9 cellular contexts compared by ENCODE assay signal in the genomic region with DNA sequence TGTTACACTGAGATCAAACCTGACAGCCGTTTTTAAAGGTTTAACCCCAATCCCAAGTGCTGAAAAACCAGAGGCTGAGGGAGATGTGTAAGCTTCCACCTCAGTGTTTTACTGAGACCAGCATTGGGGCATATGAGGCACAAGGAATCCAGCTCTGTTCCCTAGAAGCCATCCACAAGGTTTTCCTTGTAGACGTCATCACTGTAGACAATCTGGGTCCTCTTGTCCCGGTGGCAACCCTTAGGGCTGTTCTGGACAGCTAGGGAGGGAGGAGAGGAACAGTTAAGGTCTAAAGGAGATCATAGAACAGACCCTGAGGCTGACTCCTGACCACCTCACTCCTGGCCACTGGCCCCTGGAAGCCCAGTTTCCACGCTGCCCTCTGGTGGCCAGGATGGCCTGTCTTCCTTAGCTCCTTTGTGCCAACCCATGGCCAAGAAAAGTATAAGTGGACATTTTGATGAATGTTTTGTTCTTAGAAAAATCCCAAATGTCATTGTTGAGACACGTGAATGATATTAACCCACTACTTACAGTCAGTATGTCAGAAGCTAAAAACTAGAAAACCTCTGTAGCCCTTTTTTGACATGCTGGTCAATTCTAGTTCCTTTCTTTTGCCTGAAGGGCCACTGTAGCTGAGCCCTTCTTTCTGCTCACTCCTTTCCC. TPM values are rescaled to one million over a fixed set of nuclear protein-coding genes. Genes with fewer than 3 reads are reported as not detected.
DNase-seq lines count a peak whose midpoint lies in the region; ATAC-seq and TF ChIP-seq lines count a peak whose summit lies in the region.
"Had no signal": no experiment of that assay in that cellular context is flagged by ENCODE, and none has a peak within 500 bp of the region (broad histone marks: within the 10 kb centered on the region; RNA-seq: fewer than 3 reads in every experiment).

No MANE protein-coding gene starts in this region.

- H3K36me3 Mint-ChIP-seq in nephron progenitor cell (ENCODE audit: low read depth), result peaks cover 44% of the 10 kb centered on the region

- H3K27me3 ChIP-seq in fibroblast of lung (ENCODE audit: control insufficient read depth, insufficient read depth, low read length), result no peaks in the 10 kb centered on the region
- H3K27me3 ChIP-seq: BLaER1 had no signal

- H3K4me1 ChIP-seq in fibroblast of lung (ENCODE audit: control insufficient read depth, extremely low read depth, insufficient read depth, low read length), result peaks cover 2% of the 10 kb centered on the region

- no peak overlapping the region for H3K9ac ChIP-seq in fibroblast of lung (ENCODE audit: insufficient read depth, low read length)
- H3K9ac ChIP-seq: BLaER1 had no signal

- no peaks in the 10 kb centered on the region for H3K9me3 Mint-ChIP-seq in nephron progenitor cell

- no peak overlapping the region for H3K27ac ChIP-seq in fibroblast of lung (ENCODE audit: insufficient read depth, low read length)
- H3K27ac ChIP-seq: BLaER1 had no signal

- no peak overlapping the region for H2AFZ ChIP-seq in fibroblast of lung (ENCODE audit: low read length)

- no peak overlapping the region for H3K4me3 ChIP-seq in fibroblast of lung (replicated peaks in 1 of 4; ENCODE audit: control extremely low read depth in 1 of 4, insufficient read depth in 1 of 4, low read depth in 3 of 4, low read length in 4 of 4)
- H3K4me3 ChIP-seq: BLaER1 had no signal

- peak overlapping the region; percentile 24 for H3K27ac Mint-ChIP-seq in nephron progenitor cell

- peaks cover 3% of the 10 kb centered on the region for H3K27me3 Mint-ChIP-seq in nephron progenitor cell (ENCODE audit: low read depth, poor library complexity)

- H3K4me1 Mint-ChIP-seq in nephron progenitor cell, result peaks cover 14% of the 10 kb centered on the region

- peaks cover 5% of the 10 kb centered on the region for H3K79me2 ChIP-seq in fibroblast of lung (ENCODE audit: control insufficient read depth, insufficient read depth, low read length)

- no peaks in the 10 kb centered on the region for H3K9me3 ChIP-seq in fibroblast of lung (ENCODE audit: control insufficient read depth, insufficient read depth, low read depth, low read length)
- H3K9me3 ChIP-seq: BLaER1 had no signal

- peaks cover 25% of the 10 kb centered on the region for H3K36me3 ChIP-seq in fibroblast of lung (ENCODE audit: control insufficient read depth, insufficient read depth, low read length)

- H4K20me1 ChIP-seq in fibroblast of lung (ENCODE audit: control insufficient read depth, extremely low read depth, insufficient read depth, low read length), result no peaks in the 10 kb centered on the region
- H4K20me1 ChIP-seq: BLaER1 had no signal

- no peak for ATAC-seq in HG03469 (IDR thresholded peaks at IDR 0.05; ENCODE audit: unreplicated experiment)
- no peak for ATAC-seq in HG02973 (IDR thresholded peaks at IDR 0.05; ENCODE audit: unreplicated experiment)

- TF ChIP-seq CTCF in fibroblast of lung (conservative IDR thresholded peaks at IDR 0.05 in 1 of 2, IDR thresholded peaks at IDR 0.05 in 1 of 2; ENCODE audit: low read depth in 1 of 2, low read length in 2 of 2), result peak; percentile 84 to 88
- TF ChIP-seq CTCF in nephron progenitor cell (IDR thresholded peaks at IDR 0.05), result peak; percentile 69

- peak; percentile 57 for DNase-seq in DMS 273 (lab: John Stamatoyannopoulos, UW; ENCODE audit: unreplicated experiment)
- DNase-seq in DMS 273 treated with DMSO at 0.1 percent for 48 hours (lab: John Stamatoyannopoulos, UW), result no peak
- peak; percentile 74 for DNase-seq in M059J (ENCODE audit: low read depth)
- peak; percentile 51 to 53 for DNase-seq in activated CD4-positive, alpha-beta T cell treated with anti-CD3 and anti-CD28 coated beads, Interleukin-2, amount 50 U/mL, for 48 hours
- DNase-seq in fibroblast of lung (ENCODE audit: low read depth in 2 of 2), result peak; percentile 34 to 71
- DNase-seq in nephron progenitor cell, result peak; percentile 74

- H3K4me2 ChIP-seq in fibroblast of lung (ENCODE audit: extremely low read depth, insufficient read depth, low read length), result no peak overlapping the region
- H3K4me2 ChIP-seq: BLaER1 had no signal

- H3K4me3 Mint-ChIP-seq in nephron progenitor cell, result no peak overlapping the region

RNA-seq across cellular contexts. Expression of gene CFB, which starts 6.4 kb away (rescaled TPM):
- total RNA-seq in M059J (2014; rRNA removed; shearing (Covaris generic)), result 7.8 and 8.4 TPM in 2 replicates
- 62.9 and 87.1 TPM in 2 replicates for total RNA-seq in fibroblast of lung
- 21.7 and 22.9 TPM in 2 replicates for polyA plus RNA-seq in fibroblast of lung
- 15.2 and 15.6 TPM in 2 replicates for polyA plus RNA-seq in fibroblast of lung (2012)
- 21.0 and 30.6 TPM in 2 replicates for polyA minus RNA-seq in fibroblast of lung (ENCODE audit: low replicate concordance)

RNA-seq across cellular contexts. Expression of gene NELFE, which starts 6.5 kb away (rescaled TPM):
- 201 and 228 TPM in 2 replicates for total RNA-seq in M059J (2014; rRNA removed; shearing (Covaris generic))
- total RNA-seq in fibroblast of lung, result 85.5 and 111 TPM in 2 replicates
- polyA plus RNA-seq in fibroblast of lung, result 81.7 and 119 TPM in 2 replicates
- polyA plus RNA-seq in fibroblast of lung (2012), result 97.0 and 114 TPM in 2 replicates
- polyA minus RNA-seq in fibroblast of lung (ENCODE audit: low replicate concordance), result 52.8 and 66.7 TPM in 2 replicates

RNA-seq across cellular contexts. Expression of gene SKIC2, which starts 6.7 kb away (rescaled TPM):
- 60.4 and 72.3 TPM in 2 replicates for total RNA-seq in M059J (2014; rRNA removed; shearing (Covaris generic))
- total RNA-seq in fibroblast of lung, result 56.2 and 58.0 TPM in 2 replicates
- 21.6 and 29.9 TPM in 2 replicates for polyA plus RNA-seq in fibroblast of lung
- polyA plus RNA-seq in fibroblast of lung (2012), result 36.4 and 45.6 TPM in 2 replicates
- polyA minus RNA-seq in fibroblast of lung (ENCODE audit: low replicate concordance), result 166 and 177 TPM in 2 replicates

RNA-seq across cellular contexts. Expression of gene DXO, which starts 19.7 kb away (rescaled TPM):
- 26.8 and 33.3 TPM in 2 replicates for total RNA-seq in M059J (2014; rRNA removed; shearing (Covaris generic))
- total RNA-seq in fibroblast of lung, result 11.6 and 14.0 TPM in 2 replicates
- 9.1 and 11.8 TPM in 2 replicates for polyA plus RNA-seq in fibroblast of lung
- 11.2 and 14.4 TPM in 2 replicates for polyA plus RNA-seq in fibroblast of lung (2012)
- 24.0 and 36.0 TPM in 2 replicates for polyA minus RNA-seq in fibroblast of lung (ENCODE audit: low replicate concordance)

RNA-seq across cellular contexts. Expression of gene C2, which starts 24.8 kb away (rescaled TPM):
- total RNA-seq in M059J (2014; rRNA removed; shearing (Covaris generic)), result 2.9 and 3.3 TPM in 2 replicates
- 16.8 and 27.2 TPM in 2 replicates for total RNA-seq in fibroblast of lung
- polyA plus RNA-seq in fibroblast of lung, result 2.1 and 7.6 TPM in 2 replicates
- 3.1 and 8.0 TPM in 2 replicates for polyA plus RNA-seq in fibroblast of lung (2012)
- 12.0 and 19.8 TPM in 2 replicates for polyA minus RNA-seq in fibroblast of lung (ENCODE audit: low replicate concordance)
